Comparison of ENCODE assay signal across 8 cellular contexts in the genomic region with DNA sequence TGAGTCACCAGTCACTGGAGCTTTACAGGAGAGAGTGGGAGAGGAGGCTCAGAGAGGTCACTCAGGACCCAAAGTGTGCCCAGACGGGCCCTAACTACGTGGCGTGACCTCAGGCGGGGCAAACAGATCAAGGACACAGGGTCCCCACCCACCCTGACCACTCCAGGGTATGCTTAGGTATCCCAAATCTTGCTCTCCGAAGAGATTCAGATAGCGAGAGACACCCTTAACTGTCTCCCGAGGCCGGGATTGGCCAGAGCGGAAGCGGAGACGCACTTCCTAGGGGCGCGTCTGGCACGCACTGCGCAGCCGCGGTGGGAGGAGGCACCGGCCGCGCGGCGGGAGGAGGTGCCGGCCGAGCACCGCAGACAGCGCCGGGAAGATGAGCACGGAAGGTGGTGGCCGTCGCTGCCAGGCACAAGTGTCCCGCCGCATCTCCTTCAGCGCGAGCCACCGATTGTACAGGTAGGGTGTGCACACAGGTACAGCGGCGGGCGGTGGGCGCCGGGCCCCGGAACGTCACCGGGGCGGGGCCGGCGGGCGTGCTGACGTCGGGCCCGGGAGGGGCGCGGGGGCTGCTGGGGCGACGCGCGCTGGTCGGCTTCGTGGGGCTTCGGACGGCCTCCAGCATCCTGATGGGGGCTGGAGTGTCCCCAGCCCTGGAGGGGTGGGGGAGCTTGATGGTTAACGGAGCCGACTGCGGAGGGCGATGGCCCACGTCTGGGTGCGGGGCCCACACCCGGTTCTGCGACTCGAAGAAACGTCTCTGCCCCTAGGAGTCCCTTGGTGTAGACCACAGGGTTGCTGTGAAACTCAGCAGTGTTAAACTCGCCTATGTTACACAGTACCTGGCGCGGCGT. TPM values are rescaled to one million over a fixed set of nuclear protein-coding genes. Genes with fewer than 3 reads are reported as not detected.
DNase-seq lines count a peak whose midpoint lies in the region; ATAC-seq and TF ChIP-seq lines count a peak whose summit lies in the region.

Gene PTS, plus strand, starts transcription at position 367 of the 860 bp plus-strand sequence. Its CDS starts 16 bp downstream, at position 383.

- H3K4me3 ChIP-seq in adrenal gland (peak within 1 kb of the TSS; percentile 19 to 98 (median 44)), heart left ventricle (peak within 1 kb of the TSS; percentile 52 to 91 (median 86)), upper lobe of left lung (peak within 1 kb of the TSS; percentile 65 to 74 (median 70))

- TF ChIP-seq CTCF in GM13976 (IDR thresholded peaks at IDR 0.05; ENCODE audit: borderline replicate concordance, control extremely low read depth, extremely low read depth, insufficient read depth, missing control alignments) (no peak), adrenal gland (IDR thresholded peaks at IDR 0.05) (no peak), heart left ventricle (IDR thresholded peaks at IDR 0.05) (no peak), upper lobe of left lung (IDR thresholded peaks at IDR 0.05) (peak in 3 of 6 experiments; percentile 16 to 35 (median 26))

- intact Hi-C loops in adrenal gland (cut with DNase I): no loop called here
- intact Hi-C loops in heart left ventricle (cut with DNase I): loop anchor here in 3 of 10 donors (2.0 to 10.0 kb wide), 3 partner anchors 55 to 1059 kb away; no protein-coding TSS in a partner anchor
- intact Hi-C loops in posterior vena cava (cut with DNase I): no loop called here

- ATAC-seq in HG02798 (IDR thresholded peaks at IDR 0.05; ENCODE audit: poor library complexity, unreplicated experiment) (peak; percentile 96), heart left ventricle (peak; percentile 96 to 98 (median 98)), upper lobe of left lung (ENCODE audit: low FRiP score in 2 of 2) (peak; percentile 97 to 99)

- TF ChIP-seq EP300 in upper lobe of left lung (IDR thresholded peaks at IDR 0.05): peak in 1 of 4 donors; percentile 50

- peak; percentile 93 to 94 for TF ChIP-seq POLR2A in adrenal gland (IDR thresholded peaks at IDR 0.05)
- TF ChIP-seq POLR2A in heart left ventricle (IDR thresholded peaks at IDR 0.05): peak in 1 of 2 donors; percentile 89
- TF ChIP-seq POLR2A in upper lobe of left lung (IDR thresholded peaks at IDR 0.05): peak in 3 of 4 donors; percentile 77 to 97 (median 85)

- H3K36me3 ChIP-seq in adrenal gland (replicated peaks in 1 of 2): peaks cover 0 to 26% of the 10 kb centered on the region in 2 donors
- H3K36me3 ChIP-seq in heart left ventricle: peaks cover 0 to 34% (median 28%) of the 10 kb centered on the region in 9 donors
- peaks cover 0 to 26% (median 14%) of the 10 kb centered on the region in 4 donors for H3K36me3 ChIP-seq in upper lobe of left lung

- in situ Hi-C loops in GM13976 (cut with MboI; ENCODE audit: low sequenced_read_pairs, unreplicated experiment): no loop called here

- H3K9me3 ChIP-seq in adrenal gland (replicated peaks in 1 of 3) (no peaks in the 10 kb centered on the region), heart left ventricle (no peaks in the 10 kb centered on the region), upper lobe of left lung (no peaks in the 10 kb centered on the region)

- H3K4me1 ChIP-seq in adrenal gland (replicated peaks in 1 of 2): peaks cover 0 to 15% of the 10 kb centered on the region in 2 donors
- H3K4me1 ChIP-seq in heart left ventricle: peaks cover 0 to 17% (median 7%) of the 10 kb centered on the region in 12 donors
- peaks cover 7 to 14% (median 11%) of the 10 kb centered on the region in 4 donors for H3K4me1 ChIP-seq in upper lobe of left lung

- WGBS in adrenal gland, 4 donors: 0 to 1% (median 1%) methylated on average over 20 to 74 of the region's 74 CpGs
- WGBS in heart left ventricle, 4 donors: 0 to 1% (median 0%) methylated on average over 24 to 74 of the region's 74 CpGs
- WGBS in upper lobe of left lung, 2 donors: 0% methylated on average over 9 to 35 of the region's 74 CpGs

- H3K27me3 ChIP-seq in adrenal gland (no peaks in the 10 kb centered on the region), heart left ventricle (no peaks in the 10 kb centered on the region), upper lobe of left lung (no peaks in the 10 kb centered on the region)

- DNase-seq in GM13976 (ENCODE audit: low spot score): peak; percentile 95
- peak; percentile 27 for DNase-seq in NCI-H1417 treated with DMSO at 0.1 percent for 48 hours (lab: John Stamatoyannopoulos, UW)
- DNase-seq in T-helper 1 cell: peak; percentile 64 to 90 (median 75)
- DNase-seq in adrenal gland: peak; percentile 90 to 92 (median 91)
- peak; percentile 89 to 94 (median 91) for DNase-seq in heart left ventricle
- DNase-seq in posterior vena cava (ENCODE audit: low spot score): peak; percentile 97
- DNase-seq in upper lobe of left lung: peak; percentile 89 to 97

- H3K27ac ChIP-seq in adrenal gland (peak within 1 kb of the TSS; percentile 61 to 98 (median 97)), heart left ventricle (peak within 1 kb of the TSS; percentile 87 to 100 (median 98)), upper lobe of left lung (peak within 1 kb of the TSS; percentile 90 to 99 (median 98))

RNA-seq across cellular contexts. Expression of gene PTS, which starts in this region (rescaled TPM):
- total RNA-seq in adrenal gland: 100 to 1,000 TPM in 2 of 8 donors, 10 to 100 TPM in 6; 47.2 to 129 (median 70.4) TPM
- 100 to 1,000 TPM in 2 of 3 donors, 10 to 100 TPM in 1; 84.7 to 146 (median 134) TPM for polyA plus RNA-seq in adrenal gland
- total RNA-seq in heart left ventricle: 10 to 100 TPM; 21.6 to 45.8 (median 29.9) TPM
- 10 to 100 TPM; 54.4 to 77.7 TPM for polyA plus RNA-seq in heart left ventricle
- 10 to 100 TPM; 44.2 to 51.8 TPM for total RNA-seq in posterior vena cava
- 10 to 100 TPM; 15.0 to 26.5 (median 21.2) TPM for total RNA-seq in upper lobe of left lung

Comparison
In these comparisons a context has a peak if more than half of its experiments do, and no peak if none do; other contexts are left out.
1. Peak in every context shown above with its lines: DNase-seq, ATAC-seq, H3K4me3 ChIP-seq and H3K27ac ChIP-seq.
2. DNase-seq: peak in every context shown above with its lines; median percentile 97 in posterior vena cava; 95 in GM13976; 93 in upper lobe of left lung; 91 in adrenal gland; 91 in heart left ventricle; 75 in T-helper 1 cell; 27 in NCI-H1417 treated with DMSO at 0.1 percent for 48 hours.